ENCODE assay signal across 19 cellular contexts in genomic region chr5:101686541-101686940, GRCh38.
A peak's percentile ranks its signal among the peaks of the same experiment; 100 is the strongest.
DNase-seq lines count a peak whose midpoint lies in the region; ATAC-seq and TF ChIP-seq lines count a peak whose summit lies in the region.
"Had no signal": no experiment of that assay in that cellular context is flagged by ENCODE, and none has a peak within 500 bp of the region (broad histone marks: within the 10 kb centered on the region; RNA-seq: fewer than 3 reads in every experiment).

No MANE protein-coding gene starts in this region.

- no peak overlapping the region for H3K4me3 ChIP-seq in HUES6 (ENCODE audit: low read depth, low read length)
- H3K4me3 ChIP-seq in adipocyte (ENCODE audit: low read length) = no peak overlapping the region
- no peak overlapping the region for H3K4me3 ChIP-seq in mesendoderm (ENCODE audit: low read length)
- no peak overlapping the region for H3K4me3 ChIP-seq in A673 (ENCODE audit: low read depth, low read length, poor library complexity, severe bottlenecking)
- no peak overlapping the region for H3K4me3 ChIP-seq in gastrocnemius medialis
- H3K4me3 ChIP-seq: BLaER1 treated with 17β-estradiol and CSF1 and Interleukin-3, amounts not matched to agents 10 nM and 100 nM; GM12878; GM23248 had no signal

- H3K27ac ChIP-seq in HUES6 (ENCODE audit: low read depth, low read length) = 0 out of 2 replicates have a peak overlapping the region, but pooled peaks have one; percentile 43
- H3K27ac ChIP-seq in mesendoderm (ENCODE audit: low read depth, low read length) = no peak overlapping the region
- no peak overlapping the region for H3K27ac ChIP-seq in A673 (ENCODE audit: low read depth, low read length, poor library complexity, severe bottlenecking)
- no peak overlapping the region for H3K27ac ChIP-seq in gastrocnemius medialis
- H3K27ac ChIP-seq: 22Rv1; BLaER1 treated with 17β-estradiol and CSF1 and Interleukin-3, amounts not matched to agents 10 nM and 100 nM; GM23248 had no signal

- no peak overlapping the region for H3K4me2 ChIP-seq in mesendoderm (ENCODE audit: low read length)
- H3K4me2 ChIP-seq: BLaER1 treated with 17β-estradiol and CSF1 and Interleukin-3, amounts not matched to agents 10 nM and 100 nM had no signal

- no peak overlapping the region for H3K4ac ChIP-seq in mesendoderm (ENCODE audit: low read depth, low read length)

- TF ChIP-seq POLR2A in gastrocnemius medialis (IDR thresholded peaks at IDR 0.05) = no peak

- no TSS peak for BruUV-seq in A673 (replicated peaks; lab: Mats Ljungman, UMichigan)

- in situ Hi-C loops in gastrocnemius medialis (cut with MboI; ENCODE audit: low sequenced_read_pairs in 4 of 4) = no loop called here

- H3K23ac ChIP-seq in mesendoderm (ENCODE audit: low read length) = no peak overlapping the region

- no peak overlapping the region for H4K5ac ChIP-seq in mesendoderm (ENCODE audit: low read length)

- H3K79me1 ChIP-seq in mesendoderm (ENCODE audit: low read length) = no peaks in the 10 kb centered on the region

- H3K36me3 ChIP-seq in HUES6 (ENCODE audit: control insufficient read depth, insufficient read depth, low read length) (no peaks in the 10 kb centered on the region), adipocyte (ENCODE audit: control insufficient read depth, insufficient read depth, low read length, severe bottlenecking) (no peaks in the 10 kb centered on the region), mesendoderm (ENCODE audit: control insufficient read depth, insufficient read depth, low read length) (no peaks in the 10 kb centered on the region), A673 (ENCODE audit: insufficient read depth, low read length, poor library complexity, severe bottlenecking) (no peaks in the 10 kb centered on the region), gastrocnemius medialis (no peaks in the 10 kb centered on the region)
- H3K36me3 ChIP-seq: BLaER1 treated with 17β-estradiol and CSF1 and Interleukin-3, amounts not matched to agents 10 nM and 100 nM had no signal

- intact Hi-C loops in A673 (cut with micrococcal nuclease; ENCODE audit: unreplicated experiment) (no loop called here), gastrocnemius medialis (cut with DNase I; ENCODE audit: low total_unique reads) (no loop called here)

- no peaks in the 10 kb centered on the region for H3K79me2 ChIP-seq in mesendoderm (ENCODE audit: control insufficient read depth, insufficient read depth, low read length)

- POLR2A ChIA-PET in A673 (lab: Charles Lee; ENCODE audit: low non-redundant PET) = no interaction called here

- no peak overlapping the region for H4K8ac ChIP-seq in mesendoderm (ENCODE audit: low read depth, low read length)

- H3K27me3 ChIP-seq in HUES6 (ENCODE audit: control insufficient read depth, insufficient read depth, low read length) = no peaks in the 10 kb centered on the region
- no peaks in the 10 kb centered on the region for H3K27me3 ChIP-seq in adipocyte (replicated peaks; ENCODE audit: control insufficient read depth, insufficient read depth, low read length)
- no peaks in the 10 kb centered on the region for H3K27me3 ChIP-seq in mesendoderm (ENCODE audit: insufficient read depth, low read length, poor library complexity)
- H3K27me3 ChIP-seq in A673 (replicated peaks; ENCODE audit: insufficient read depth, low read depth, low read length, poor library complexity) = peaks cover 4% of the 10 kb centered on the region
- no peaks in the 10 kb centered on the region for H3K27me3 ChIP-seq in gastrocnemius medialis
- H3K27me3 ChIP-seq: BLaER1 treated with 17β-estradiol and CSF1 and Interleukin-3, amounts not matched to agents 10 nM and 100 nM had no signal

- H3K9me3 ChIP-seq in HUES6 (ENCODE audit: control insufficient read depth, insufficient read depth, low read depth, low read length) = no peaks in the 10 kb centered on the region
- no peaks in the 10 kb centered on the region for H3K9me3 ChIP-seq in adipocyte (ENCODE audit: control insufficient read depth, low read length)
- H3K9me3 ChIP-seq in A673 (ENCODE audit: low read depth, low read length, poor library complexity, severe bottlenecking) = no peaks in the 10 kb centered on the region
- H3K9me3 ChIP-seq in gastrocnemius medialis = no peaks in the 10 kb centered on the region
- H3K9me3 ChIP-seq: BLaER1 treated with 17β-estradiol and CSF1 and Interleukin-3, amounts not matched to agents 10 nM and 100 nM had no signal

- H2BK5ac ChIP-seq in mesendoderm (ENCODE audit: low read length) = no peak overlapping the region

- H3K9ac ChIP-seq in HUES6 (ENCODE audit: low read length) = no peak overlapping the region
- H3K9ac ChIP-seq in adipocyte (ENCODE audit: low read length) = peak overlapping the region; percentile 32
- no peak overlapping the region for H3K9ac ChIP-seq in mesendoderm (ENCODE audit: low read length)
- H3K9ac ChIP-seq: BLaER1 treated with 17β-estradiol and CSF1 and Interleukin-3, amounts not matched to agents 10 nM and 100 nM; GM23248 had no signal

- H2BK120ac ChIP-seq in mesendoderm (ENCODE audit: low read depth, low read length) = no peak overlapping the region

- TF ChIP-seq CTCF in A673 (conservative IDR thresholded peaks at IDR 0.05; ENCODE audit: low read depth, low read length) (no peak), gastrocnemius medialis (IDR thresholded peaks at IDR 0.05 in 4 of 5, conservative IDR thresholded peaks at IDR 0.05 in 1 of 5) (no peak)

- CTCF ChIA-PET in A673 (lab: Charles Lee) = no interaction called here

- H3K18ac ChIP-seq in mesendoderm (ENCODE audit: low read length) = no peak overlapping the region

- H2AK5ac ChIP-seq in mesendoderm (ENCODE audit: low read length) = no peak overlapping the region

- ATAC-seq in gastrocnemius medialis = no peak
- ATAC-seq: GM12878 had no signal

- no CpG with 5 or more reads among the region's 2 CpGs for WGBS in mesendoderm (ENCODE audit: extremely low coverage, insufficient coverage, low lambda C conversion rate)

- no peak overlapping the region for H3K56ac ChIP-seq in mesendoderm (ENCODE audit: low read length)

- H3K4me1 ChIP-seq in HUES6 (ENCODE audit: control insufficient read depth, insufficient read depth, low read length) = peaks cover 15% of the 10 kb centered on the region; the same call in 1 of the 2 replicates
- H3K4me1 ChIP-seq in adipocyte (ENCODE audit: control insufficient read depth, insufficient read depth, low read length) = peaks cover 23% of the 10 kb centered on the region
- no peaks in the 10 kb centered on the region for H3K4me1 ChIP-seq in mesendoderm (ENCODE audit: control insufficient read depth, low read depth, low read length)
- no peaks in the 10 kb centered on the region for H3K4me1 ChIP-seq in A673 (ENCODE audit: insufficient read depth, low read length, poor library complexity, severe bottlenecking)
- H3K4me1 ChIP-seq in gastrocnemius medialis = no peaks in the 10 kb centered on the region

- H2BK15ac ChIP-seq in mesendoderm (replicated peaks; ENCODE audit: low read depth) = no peak overlapping the region

- peak; percentile 30 for DNase-seq in COLO829 (ENCODE audit: low spot score)
- DNase-seq in adipocyte (ENCODE audit: low read depth) = no peak
- peak; percentile 70 for DNase-seq in mesendoderm
- no peak for DNase-seq in amniotic stem cell (lab: John Stamatoyannopoulos, UW)
- DNase-seq in A673 (ENCODE audit: low spot score) = no peak
- DNase-seq in gastrocnemius medialis = no peak
- DNase-seq: AML-193; Calu3; CD4-positive, CD25-positive, alpha-beta regulatory T cell; DMS 273 treated with DMSO at 0.1 percent for 48 hours; GM23248; HCEC 1CT; HFFc6; IMR-90; KG1 had no signal

Comparison
In these comparisons a context has a peak if more than half of its experiments do, and no peak if none do; other contexts are left out.
1. DNase-seq: peak in COLO829 (single experiment) and mesendoderm (single experiment); none in adipocyte (single experiment), amniotic stem cell (single experiment), A673 (single experiment) and gastrocnemius medialis (0 of 2).